1 cellular context compared by ENCODE assay signal in the genomic region with DNA sequence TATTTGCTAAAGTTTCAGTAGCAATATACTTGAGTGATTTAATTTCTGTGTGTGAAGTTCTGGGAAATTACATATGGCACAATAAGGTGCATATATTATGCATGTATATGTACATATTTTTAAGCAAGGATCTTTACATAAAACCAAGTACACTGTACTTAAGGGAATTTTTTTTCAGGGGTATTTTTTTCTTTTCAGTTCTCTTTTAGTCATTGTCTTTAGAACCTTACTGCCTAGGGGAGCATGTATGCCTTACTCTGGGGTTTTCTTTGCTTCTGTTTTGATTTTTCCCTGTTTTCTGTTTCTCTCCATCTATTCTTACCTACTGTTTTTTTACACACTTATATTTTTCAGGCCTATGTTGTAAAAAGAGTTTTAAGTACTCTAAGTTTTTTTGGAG.
TF ChIP-seq lines count a peak whose summit lies in the region.

No MANE protein-coding gene starts in this region.

TF ChIP-seq in GM12878, 131 proteins besides CTCF, POLR2A, EP300 and RAD21 (continued from another document):
- TF ChIP-seq, protein P1, sequence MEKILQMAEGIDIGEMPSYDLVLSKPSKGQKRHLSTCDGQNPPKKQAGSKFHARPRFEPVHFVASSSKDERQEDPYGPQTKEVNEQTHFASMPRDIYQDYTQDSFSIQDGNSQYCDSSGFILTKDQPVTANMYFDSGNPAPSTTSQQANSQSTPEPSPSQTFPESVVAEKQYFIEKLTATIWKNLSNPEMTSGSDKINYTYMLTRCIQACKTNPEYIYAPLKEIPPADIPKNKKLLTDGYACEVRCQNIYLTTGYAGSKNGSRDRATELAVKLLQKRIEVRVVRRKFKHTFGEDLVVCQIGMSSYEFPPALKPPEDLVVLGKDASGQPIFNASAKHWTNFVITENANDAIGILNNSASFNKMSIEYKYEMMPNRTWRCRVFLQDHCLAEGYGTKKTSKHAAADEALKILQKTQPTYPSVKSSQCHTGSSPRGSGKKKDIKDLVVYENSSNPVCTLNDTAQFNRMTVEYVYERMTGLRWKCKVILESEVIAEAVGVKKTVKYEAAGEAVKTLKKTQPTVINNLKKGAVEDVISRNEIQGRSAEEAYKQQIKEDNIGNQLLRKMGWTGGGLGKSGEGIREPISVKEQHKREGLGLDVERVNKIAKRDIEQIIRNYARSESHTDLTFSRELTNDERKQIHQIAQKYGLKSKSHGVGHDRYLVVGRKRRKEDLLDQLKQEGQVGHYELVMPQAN (conservative IDR thresholded peaks at IDR 0.05) = no peak
- TF ChIP-seq IKZF2 (IDR thresholded peaks at IDR 0.05) = peak in 1 of 2 experiments; percentile 34; a peak in 2 of 4 replicates
- 0 out of 2 replicates have a peak, but pooled peaks have one; percentile 25 for TF ChIP-seq JUNB (IDR thresholded peaks at IDR 0.05)
- TF ChIP-seq RUNX3 (IDR thresholded peaks at IDR 0.05; ENCODE audit: low read length) = peak; percentile 19; the same call in 1 of the 2 replicates
TF ChIP-seq in GM12878: peak in this region for 5.
